Comparison of ENCODE assay signal across 12 cellular contexts in the genomic region with DNA sequence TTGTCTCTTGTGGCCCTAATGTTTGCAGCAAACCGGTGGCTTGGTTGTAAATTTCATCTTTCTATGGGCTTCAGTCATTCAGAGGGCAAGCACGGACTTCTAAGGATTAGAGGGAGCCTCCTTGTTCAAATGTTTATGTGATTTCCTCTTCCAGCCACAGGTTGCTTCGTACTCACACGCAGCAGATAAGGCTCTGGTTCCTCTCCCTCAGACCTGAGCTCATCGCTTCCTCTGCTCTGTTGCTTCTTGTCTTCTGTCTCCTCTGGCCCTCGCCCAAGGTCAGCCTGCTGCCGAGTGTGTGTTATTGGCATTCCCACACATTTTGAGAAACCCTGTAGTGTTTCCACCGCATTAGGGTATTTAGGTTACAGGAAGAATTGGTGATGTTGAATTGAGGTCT. TPM values are rescaled to one million over a fixed set of nuclear protein-coding genes. Genes with fewer than 3 reads are reported as not detected.
A peak's percentile ranks its signal among the peaks of the same experiment; 100 is the strongest.
DNase-seq lines count a peak whose midpoint lies in the region; ATAC-seq and TF ChIP-seq lines count a peak whose summit lies in the region.
"Had no signal": no experiment of that assay in that cellular context is flagged by ENCODE, and none has a peak within 500 bp of the region (broad histone marks: within the 10 kb centered on the region; RNA-seq: fewer than 3 reads in every experiment).

No MANE protein-coding gene starts in this region.

- H3K27ac Mint-ChIP-seq in activated naive CD4-positive, alpha-beta T cell treated with anti-CD3 and anti-CD28 coated beads, Interleukin-2, amount 50 U/mL, for 24 hours = peak overlapping the region; percentile 47
- H3K27ac Mint-ChIP-seq in activated naive CD4-positive, alpha-beta T cell treated with anti-CD3 and anti-CD28 coated beads, Interleukin-2, amount 10 ng/mL, durations not matched to agents 7 days and 5 days = no peak overlapping the region
- peak overlapping the region; percentile 80 for H3K27ac Mint-ChIP-seq in activated CD4-positive, alpha-beta memory T cell treated with anti-CD3 and anti-CD28 coated beads, Interleukin-2, amount 10 ng/mL, durations not matched to agents 7 days and 5 days
- H3K27ac Mint-ChIP-seq: B cell had no signal

- POLR2A ChIA-PET in activated CD4-positive, alpha-beta memory T cell treated with anti-CD3 and anti-CD28 coated beads, Interleukin-2, amount 10 ng/mL, durations not matched to agents 7 days and 5 days (lab: Charles Lee) = interaction anchor here (0.9 to 1.0 kb wide), 2 partner anchors 148 to 288 kb away, joined by 3 read pairs; no protein-coding TSS in a partner anchor

- H3K27ac ChIP-seq in esophagus squamous epithelium = peak overlapping the region; percentile 37 to 79 (median 72)
- H3K27ac ChIP-seq: tibial artery had no signal

- TF ChIP-seq POLR2A in esophagus squamous epithelium (IDR thresholded peaks at IDR 0.05) = no peak

- H3K4me3 Mint-ChIP-seq in activated naive CD4-positive, alpha-beta T cell treated with anti-CD3 and anti-CD28 coated beads, Interleukin-2, amount 50 U/mL, for 24 hours = no peak overlapping the region
- H3K4me3 Mint-ChIP-seq in activated naive CD4-positive, alpha-beta T cell treated with anti-CD3 and anti-CD28 coated beads, Interleukin-2, amount 10 ng/mL, durations not matched to agents 7 days and 5 days = no peak overlapping the region
- peak overlapping the region; percentile 10 for H3K4me3 Mint-ChIP-seq in activated CD4-positive, alpha-beta memory T cell treated with anti-CD3 and anti-CD28 coated beads, Interleukin-2, amount 10 ng/mL, durations not matched to agents 7 days and 5 days
- H3K4me3 Mint-ChIP-seq: B cell had no signal

- 38 to 47% methylated on average over 8 of the region's 8 CpGs for WGBS in esophagus squamous epithelium, 2 donors

- intact Hi-C loops in esophagus squamous epithelium (cut with DNase I) = no loop called here

- peaks cover 0 to 3% (median 0%) of the 10 kb centered on the region in 4 donors for H3K27me3 ChIP-seq in esophagus squamous epithelium
- H3K27me3 ChIP-seq: tibial artery had no signal

- peaks cover 13% of the 10 kb centered on the region for H3K27me3 Mint-ChIP-seq in activated naive CD4-positive, alpha-beta T cell treated with anti-CD3 and anti-CD28 coated beads, Interleukin-2, amount 50 U/mL, for 24 hours
- H3K27me3 Mint-ChIP-seq in activated naive CD4-positive, alpha-beta T cell treated with anti-CD3 and anti-CD28 coated beads, Interleukin-2, amount 10 ng/mL, durations not matched to agents 7 days and 5 days = peaks cover 19% of the 10 kb centered on the region
- H3K27me3 Mint-ChIP-seq in activated CD4-positive, alpha-beta memory T cell treated with anti-CD3 and anti-CD28 coated beads, Interleukin-2, amount 10 ng/mL, durations not matched to agents 7 days and 5 days = peaks cover 15% of the 10 kb centered on the region

- no peaks in the 10 kb centered on the region for H3K36me3 Mint-ChIP-seq in activated naive CD4-positive, alpha-beta T cell treated with anti-CD3 and anti-CD28 coated beads, Interleukin-2, amount 50 U/mL, for 24 hours
- no peaks in the 10 kb centered on the region for H3K36me3 Mint-ChIP-seq in activated naive CD4-positive, alpha-beta T cell treated with anti-CD3 and anti-CD28 coated beads, Interleukin-2, amount 10 ng/mL, durations not matched to agents 7 days and 5 days
- no peaks in the 10 kb centered on the region for H3K36me3 Mint-ChIP-seq in activated CD4-positive, alpha-beta memory T cell treated with anti-CD3 and anti-CD28 coated beads, Interleukin-2, amount 10 ng/mL, durations not matched to agents 7 days and 5 days (ENCODE audit: low read depth)

- H3K4me1 Mint-ChIP-seq in activated naive CD4-positive, alpha-beta T cell treated with anti-CD3 and anti-CD28 coated beads, Interleukin-2, amount 50 U/mL, for 24 hours = peaks cover 11% of the 10 kb centered on the region
- H3K4me1 Mint-ChIP-seq in activated naive CD4-positive, alpha-beta T cell treated with anti-CD3 and anti-CD28 coated beads, Interleukin-2, amount 10 ng/mL, durations not matched to agents 7 days and 5 days = peaks cover 12% of the 10 kb centered on the region
- peaks cover 24% of the 10 kb centered on the region for H3K4me1 Mint-ChIP-seq in activated CD4-positive, alpha-beta memory T cell treated with anti-CD3 and anti-CD28 coated beads, Interleukin-2, amount 10 ng/mL, durations not matched to agents 7 days and 5 days
- H3K4me1 Mint-ChIP-seq: B cell had no signal

- H3K9me3 ChIP-seq in esophagus squamous epithelium = no peaks in the 10 kb centered on the region
- H3K9me3 ChIP-seq: tibial artery had no signal

- ATAC-seq in HG03342 (IDR thresholded peaks at IDR 0.05; ENCODE audit: unreplicated experiment) (no peak), HG02763 (IDR thresholded peaks at IDR 0.05; ENCODE audit: unreplicated experiment) (no peak), GM18502 (IDR thresholded peaks at IDR 0.05; ENCODE audit: poor library complexity, unreplicated experiment) (no peak), GM18861 (IDR thresholded peaks at IDR 0.05; ENCODE audit: unreplicated experiment) (no peak)
- ATAC-seq: left lobe of liver had no signal

- H3K36me3 ChIP-seq in esophagus squamous epithelium = no peaks in the 10 kb centered on the region
- H3K36me3 ChIP-seq: tibial artery had no signal

- no peak overlapping the region for H3K4me3 ChIP-seq in esophagus squamous epithelium
- H3K4me3 ChIP-seq: tibial artery had no signal

- H3K9me3 Mint-ChIP-seq in activated naive CD4-positive, alpha-beta T cell treated with anti-CD3 and anti-CD28 coated beads, Interleukin-2, amount 50 U/mL, for 24 hours = no peaks in the 10 kb centered on the region
- no peaks in the 10 kb centered on the region for H3K9me3 Mint-ChIP-seq in activated naive CD4-positive, alpha-beta T cell treated with anti-CD3 and anti-CD28 coated beads, Interleukin-2, amount 10 ng/mL, durations not matched to agents 7 days and 5 days
- H3K9me3 Mint-ChIP-seq in activated CD4-positive, alpha-beta memory T cell treated with anti-CD3 and anti-CD28 coated beads, Interleukin-2, amount 10 ng/mL, durations not matched to agents 7 days and 5 days = no peaks in the 10 kb centered on the region

- DNase-seq in activated naive CD4-positive, alpha-beta T cell treated with anti-CD3 and anti-CD28 coated beads, Interleukin-2, amount 10 ng/mL, durations not matched to agents 7 days and 5 days = no peak
- DNase-seq in activated CD4-positive, alpha-beta memory T cell treated with anti-CD3 and anti-CD28 coated beads, Interleukin-2, amount 10 ng/mL, durations not matched to agents 7 days and 5 days = no peak
- no peak for DNase-seq in esophagus squamous epithelium (lab: John Stamatoyannopoulos, UW)
- DNase-seq: NCI-H524, tibial artery had no signal

- TF ChIP-seq CTCF in esophagus squamous epithelium (IDR thresholded peaks at IDR 0.05) = no peak

- peaks cover 0 to 22% (median 13%) of the 10 kb centered on the region in 3 donors for H3K4me1 ChIP-seq in esophagus squamous epithelium

- CTCF ChIA-PET in activated naive CD4-positive, alpha-beta T cell treated with anti-CD3 and anti-CD28 coated beads, Interleukin-2, amount 10 ng/mL, durations not matched to agents 7 days and 5 days (lab: Charles Lee) = interaction anchor here (0.7 to 1.3 kb wide), 2 partner anchors 17 to 359 kb away, joined by 3 to 5 read pairs; no protein-coding TSS in a partner anchor
- CTCF ChIA-PET in activated CD4-positive, alpha-beta memory T cell treated with anti-CD3 and anti-CD28 coated beads, Interleukin-2, amount 10 ng/mL, durations not matched to agents 7 days and 5 days (lab: Charles Lee) = interaction anchor here (1.7 to 3.8 kb wide), 2 partner anchors 9 to 17 kb away, joined by 4 to 27 read pairs; no protein-coding TSS in a partner anchor

RNA-seq across cellular contexts. Expression of gene MYL12B, which starts 44.0 kb away (rescaled TPM):
- total RNA-seq in activated CD4-positive, alpha-beta memory T cell treated with anti-CD3 and anti-CD28 coated beads, Interleukin-2, amount 10 ng/mL, durations not matched to agents 7 days and 5 days = 100 to 1,000 TPM; 371 to 378 TPM
- total RNA-seq in esophagus squamous epithelium = 100 to 1,000 TPM; 362 to 430 (median 386) TPM

RNA-seq across cellular contexts. Expression of gene MYL12A, which starts 58.3 kb away (rescaled TPM):
- total RNA-seq in activated CD4-positive, alpha-beta memory T cell treated with anti-CD3 and anti-CD28 coated beads, Interleukin-2, amount 10 ng/mL, durations not matched to agents 7 days and 5 days = 1,000 to 10,000 TPM; 1,118 to 1,119 TPM
- 100 to 1,000 TPM; 281 to 361 (median 317) TPM for total RNA-seq in esophagus squamous epithelium
